In genomic region chr18:23452728-23453656, GRCh38 we compare ENCODE assay signal across 8 cellular contexts. TPM values are rescaled to one million over a fixed set of nuclear protein-coding genes. Genes with fewer than 3 reads are reported as not detected.
DNase-seq lines count a peak whose midpoint lies in the region; ATAC-seq and TF ChIP-seq lines count a peak whose summit lies in the region.

Gene RIOK3, plus strand, starts transcription at chr18:23453287. Its CDS starts 153 bp downstream, at chr18:23453440.

- H3K27ac ChIP-seq in ACC112 (ENCODE audit: low read depth, low read length): peak within 1 kb of the TSS; percentile 90
- peak within 1 kb of the TSS; percentile 79 for H3K27ac ChIP-seq in VCaP
- peak within 1 kb of the TSS; percentile 93 to 98 for H3K27ac ChIP-seq in breast epithelium
- H3K27ac ChIP-seq in skin epidermis: peak within 1 kb of the TSS; percentile 64 to 99 (median 95)

- intact Hi-C loops in breast epithelium (cut with DNase I; ENCODE audit: low total_unique reads): no loop called here

- TF ChIP-seq POLR2A in breast epithelium (IDR thresholded peaks at IDR 0.05): peak; percentile 93

- H3K4me3 ChIP-seq in ACC112 (ENCODE audit: low read depth, low read length) (peak within 1 kb of the TSS; percentile 93), breast epithelium (peak within 1 kb of the TSS; percentile 72 to 89 (median 74)), iPS-18c (ENCODE audit: insufficient read depth, low read depth, low read length) (peak within 1 kb of the TSS; percentile 94), skin epidermis (peak within 1 kb of the TSS; percentile 73 to 97 (median 84))

- H3K9me3 ChIP-seq in breast epithelium (no peaks in the 10 kb centered on the region), iPS-18c (ENCODE audit: control insufficient read depth, insufficient read depth, low read length) (no peaks in the 10 kb centered on the region)

- H3K4me1 ChIP-seq in ACC112 (ENCODE audit: control insufficient read depth, insufficient read depth, low read length, unreplicated experiment): peaks cover 32% of the 10 kb centered on the region
- H3K4me1 ChIP-seq in breast epithelium: peaks cover 0 to 6% of the 10 kb centered on the region in 2 donors

- ATAC-seq in GM18870 (IDR thresholded peaks at IDR 0.05; ENCODE audit: unreplicated experiment) (peak; percentile 94), HG03135 (IDR thresholded peaks at IDR 0.05; ENCODE audit: unreplicated experiment) (peak; percentile 96)

- H3K27me3 ChIP-seq in ACC112 (ENCODE audit: insufficient read depth, low read length): no peaks in the 10 kb centered on the region
- no peaks in the 10 kb centered on the region for H3K27me3 ChIP-seq in breast epithelium

- TF ChIP-seq CTCF in VCaP (conservative IDR thresholded peaks at IDR 0.05) (no peak), breast epithelium (IDR thresholded peaks at IDR 0.05) (peak in 2 of 3 donors; percentile 10 to 22)

- peak within 1 kb of the TSS; percentile 99 for H2AFZ ChIP-seq in ACC112 (ENCODE audit: low read length, unreplicated experiment)

- peaks cover 4% of the 10 kb centered on the region; the same call in 1 of the 2 replicates for H3K36me3 ChIP-seq in ACC112 (ENCODE audit: insufficient read depth, low read length)
- H3K36me3 ChIP-seq in breast epithelium: no peaks in the 10 kb centered on the region

- peaks cover 49% of the 10 kb centered on the region for H3K79me2 ChIP-seq in ACC112 (ENCODE audit: control insufficient read depth, insufficient read depth, low read length, unreplicated experiment)

- peak; percentile 95 for DNase-seq in NCI-H2196 treated with DMSO at 0.1 percent for 48 hours (lab: John Stamatoyannopoulos, UW; ENCODE audit: unreplicated experiment)
- DNase-seq in breast epithelium (ENCODE audit: low spot score in 2 of 2): peak; percentile 97 to 99

RNA-seq across cellular contexts. Expression of gene RIOK3, which starts in this region (rescaled TPM):
- 10 to 100 TPM; 61.6 to 80.8 (median 74.3) TPM for total RNA-seq in breast epithelium

Comparison
In these comparisons a context has a peak if more than half of its experiments do, and no peak if none do; other contexts are left out.
1. Peak in every context shown above with its lines: DNase-seq, ATAC-seq, H3K4me3 ChIP-seq and H3K27ac ChIP-seq.